Comparison of ENCODE assay signal across 1 cellular context in the genomic region with DNA sequence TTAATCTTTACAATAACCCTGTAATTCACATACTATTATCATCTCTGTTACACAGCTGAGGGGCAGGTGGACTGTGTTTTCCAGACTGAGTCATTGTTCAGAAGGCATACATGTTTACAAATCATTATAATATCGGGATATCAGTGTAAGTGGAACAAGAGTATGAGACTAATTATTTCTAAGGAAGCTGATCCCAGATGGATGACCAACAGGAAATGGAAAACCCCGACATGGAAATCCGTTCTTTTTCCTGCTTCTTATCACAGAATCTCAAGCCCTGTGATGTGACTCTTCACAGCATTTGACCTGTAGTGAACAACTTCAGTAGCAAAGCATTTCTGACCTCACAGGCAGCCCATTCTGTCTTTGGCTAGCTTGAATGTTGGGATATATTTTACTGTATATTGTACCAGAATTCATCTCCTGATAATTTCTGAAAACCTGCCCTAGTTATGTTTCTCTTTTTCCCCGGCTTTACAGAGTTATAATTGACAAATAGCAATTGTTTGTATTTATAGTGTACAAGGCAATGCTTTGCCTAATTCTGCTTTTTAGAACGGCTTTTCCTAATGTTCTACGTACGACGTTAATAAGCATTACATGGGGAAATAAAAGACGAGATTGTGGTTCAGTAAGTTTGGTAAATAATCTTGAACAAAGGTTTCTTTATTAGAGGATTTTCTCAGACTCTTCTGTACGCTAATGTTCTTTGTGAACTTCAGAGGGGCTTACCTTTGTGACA.
TF ChIP-seq lines count a peak whose summit lies in the region.

No MANE protein-coding gene starts in this region.

TF ChIP-seq in K562, 482 proteins besides CTCF, POLR2A, EP300 and RAD21:
- TF ChIP-seq, protein P1, sequence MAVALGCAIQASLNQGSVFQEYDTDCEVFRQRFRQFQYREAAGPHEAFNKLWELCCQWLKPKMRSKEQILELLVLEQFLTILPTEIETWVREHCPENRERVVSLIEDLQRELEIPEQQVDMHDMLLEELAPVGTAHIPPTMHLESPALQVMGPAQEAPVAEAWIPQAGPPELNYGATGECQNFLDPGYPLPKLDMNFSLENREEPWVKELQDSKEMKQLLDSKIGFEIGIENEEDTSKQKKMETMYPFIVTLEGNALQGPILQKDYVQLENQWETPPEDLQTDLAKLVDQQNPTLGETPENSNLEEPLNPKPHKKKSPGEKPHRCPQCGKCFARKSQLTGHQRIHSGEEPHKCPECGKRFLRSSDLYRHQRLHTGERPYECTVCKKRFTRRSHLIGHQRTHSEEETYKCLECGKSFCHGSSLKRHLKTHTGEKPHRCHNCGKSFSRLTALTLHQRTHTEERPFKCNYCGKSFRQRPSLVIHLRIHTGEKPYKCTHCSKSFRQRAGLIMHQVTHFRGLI (CRISPR knock-in tag; IDR thresholded peaks at IDR 0.05), result no peak
- TF ChIP-seq ERF (CRISPR knock-in tag; IDR thresholded peaks at IDR 0.05) (no peak), ELF2 (CRISPR knock-in tag; IDR thresholded peaks at IDR 0.05) (0 out of 2 replicates have a peak, but pooled peaks have one; percentile 62), SMARCB1 (IDR thresholded peaks at IDR 0.05; ENCODE audit: insufficient read length, low read depth) (no peak)
